Comparison of ENCODE assay signal across 9 cellular contexts in genomic region chr7:7051221-7051877, GRCh38.
DNase-seq lines count a peak whose midpoint lies in the region; ATAC-seq, FAIRE-seq and TF ChIP-seq lines count a peak whose summit lies in the region.
"Had no signal": no experiment of that assay in that cellular context is flagged by ENCODE, and none has a peak within 500 bp of the region (broad histone marks: within the 10 kb centered on the region; RNA-seq: fewer than 3 reads in every experiment).

No MANE protein-coding gene starts in this region.

- no peaks in the 10 kb centered on the region for H3K36me3 Mint-ChIP-seq in astrocyte (ENCODE audit: low read depth, unreplicated experiment)

- peak; percentile 69 for ATAC-seq in GM19023 (IDR thresholded peaks at IDR 0.05; ENCODE audit: unreplicated experiment)
- ATAC-seq in HG03159 (IDR thresholded peaks at IDR 0.05; ENCODE audit: unreplicated experiment), result peak; percentile 79
- ATAC-seq in sciatic nerve, result peak; percentile 56
- ATAC-seq in GM18517 (IDR thresholded peaks at IDR 0.05; ENCODE audit: unreplicated experiment), result no peak
- ATAC-seq in HG02623 (IDR thresholded peaks at IDR 0.05; ENCODE audit: unreplicated experiment), result no peak

- no peak overlapping the region for H2AFZ ChIP-seq in astrocyte (ENCODE audit: low read depth, low read length)

- TF ChIP-seq CTCF in astrocyte (IDR thresholded peaks at IDR 0.05; ENCODE audit: insufficient read depth, low read depth, low read length), result no peak

- H3K9ac ChIP-seq in astrocyte (ENCODE audit: low read length), result no peak overlapping the region

- no peaks in the 10 kb centered on the region for H3K4me1 ChIP-seq in astrocyte (ENCODE audit: insufficient read depth, low read length)

- H3K9me3 ChIP-seq in astrocyte (ENCODE audit: insufficient read depth, low read depth, low read length), result no peaks in the 10 kb centered on the region

- H3K4me3 ChIP-seq in astrocyte (ENCODE audit: insufficient read depth, low read depth, low read length), result no peak overlapping the region

- H3K4me3 Mint-ChIP-seq in astrocyte (ENCODE audit: unreplicated experiment), result no peak overlapping the region

- peak overlapping the region; percentile 91 for H3K27ac Mint-ChIP-seq in astrocyte (ENCODE audit: unreplicated experiment)

- no peak overlapping the region for H3K27ac ChIP-seq in astrocyte (ENCODE audit: low read depth, low read length)

- H3K27me3 Mint-ChIP-seq in astrocyte (ENCODE audit: low read depth, unreplicated experiment), result no peaks in the 10 kb centered on the region

- intact Hi-C loops in sciatic nerve (cut with DNase I), result no loop called here

- no peaks in the 10 kb centered on the region for H3K27me3 ChIP-seq in astrocyte (ENCODE audit: insufficient read depth, low read length)

- FAIRE-seq in astrocyte (lab: Jason Lieb, UNC), result no peak

- H3K4me2 ChIP-seq in astrocyte (ENCODE audit: low read length), result no peak overlapping the region

- H3K36me3 ChIP-seq in astrocyte (ENCODE audit: insufficient read depth, low read length), result no peaks in the 10 kb centered on the region

- peaks cover 7% of the 10 kb centered on the region for H3K9me3 Mint-ChIP-seq in astrocyte (ENCODE audit: unreplicated experiment)

- DNase-seq in astrocyte (ENCODE audit: low read depth), result no peak
- DNase-seq in sciatic nerve (ENCODE audit: low spot score), result no peak
- DNase-seq in NCI-H748 (lab: John Stamatoyannopoulos, UW; ENCODE audit: unreplicated experiment), result no peak
- no peak for DNase-seq in activated T-cell treated with anti-CD3 and anti-CD28 coated beads, Interleukin-2, amount 50 U/mL, for 48 hours
- DNase-seq: NCI-H446 treated with DMSO at 0.1 percent for 48 hours had no signal

- H3K4me1 Mint-ChIP-seq in astrocyte (ENCODE audit: low read depth, unreplicated experiment), result no peaks in the 10 kb centered on the region

- H4K20me1 ChIP-seq in astrocyte (ENCODE audit: insufficient read depth, low read length), result no peaks in the 10 kb centered on the region

- H3K79me2 ChIP-seq in astrocyte (ENCODE audit: insufficient read depth, low read length), result no peaks in the 10 kb centered on the region

Comparison
In these comparisons a context has a peak if more than half of its experiments do, and no peak if none do; other contexts are left out.
1. ATAC-seq: peak in GM19023 (single experiment), HG03159 (single experiment) and sciatic nerve (single experiment); none in GM18517 (single experiment) and HG02623 (single experiment).